In the genomic region with DNA sequence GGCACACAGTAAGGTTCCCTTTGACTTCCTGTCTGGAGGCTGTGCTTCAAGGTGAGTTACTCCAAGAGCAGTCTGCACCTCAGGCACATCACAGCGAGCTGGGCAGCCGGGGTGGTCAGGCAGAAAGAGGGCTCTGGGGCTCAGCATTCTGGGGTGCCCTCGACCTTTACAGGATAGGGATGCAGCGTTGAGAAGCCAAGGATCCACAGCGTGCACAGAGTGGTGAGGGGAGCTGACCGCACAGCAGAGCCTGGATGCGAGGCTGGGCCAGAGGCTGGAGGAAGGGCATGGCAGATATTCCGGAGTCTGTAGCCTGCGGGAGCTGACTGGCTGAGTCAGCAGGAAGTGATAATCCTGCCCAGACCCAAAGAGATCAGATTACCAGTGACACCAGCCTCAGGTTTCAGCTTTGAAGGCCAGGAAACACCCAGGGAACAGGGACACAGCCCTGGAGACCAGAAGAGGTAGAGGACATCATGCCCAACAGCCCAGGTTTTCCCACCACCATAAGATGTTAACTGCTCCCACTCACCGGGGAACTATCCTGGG, we compare ENCODE assay signal across 1 cellular context.
TF ChIP-seq lines count a peak whose summit lies in the region.

No MANE protein-coding gene starts in this region.

TF ChIP-seq in H1, 55 proteins besides CTCF, POLR2A, EP300 and RAD21 (continued from another document):
- TF ChIP-seq CBX8 (IDR thresholded peaks at IDR 0.05; ENCODE audit: borderline replicate concordance, low read depth, low read length) (no peak), SRF (IDR thresholded peaks at IDR 0.05; ENCODE audit: low read depth, low read length) (no peak), ASH2L (IDR thresholded peaks at IDR 0.05; ENCODE audit: low read length) (peak; percentile 23), CHD1 (IDR thresholded peaks at IDR 0.05; ENCODE audit: low read depth, low read length) (no peak), HDAC6 (IDR thresholded peaks at IDR 0.05; ENCODE audit: low read depth, low read length) (no peak), KDM1A (IDR thresholded peaks at IDR 0.05; ENCODE audit: borderline replicate concordance, low read length) (peak; percentile 20; the same call in 1 of the 2 replicates), SP2 (IDR thresholded peaks at IDR 0.05; ENCODE audit: low read length) (no peak)
- TF ChIP-seq, protein P1, sequence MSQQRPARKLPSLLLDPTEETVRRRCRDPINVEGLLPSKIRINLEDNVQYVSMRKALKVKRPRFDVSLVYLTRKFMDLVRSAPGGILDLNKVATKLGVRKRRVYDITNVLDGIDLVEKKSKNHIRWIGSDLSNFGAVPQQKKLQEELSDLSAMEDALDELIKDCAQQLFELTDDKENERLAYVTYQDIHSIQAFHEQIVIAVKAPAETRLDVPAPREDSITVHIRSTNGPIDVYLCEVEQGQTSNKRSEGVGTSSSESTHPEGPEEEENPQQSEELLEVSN (IDR thresholded peaks at IDR 0.05), result no peak
